In genomic region chr5:34658023-34658422, GRCh38 we compare ENCODE assay signal across 9 cellular contexts. TPM values are rescaled to one million over a fixed set of nuclear protein-coding genes. Genes with fewer than 3 reads are reported as not detected.
A peak's percentile ranks its signal among the peaks of the same experiment; 100 is the strongest.
DNase-seq lines count a peak whose midpoint lies in the region; ATAC-seq and TF ChIP-seq lines count a peak whose summit lies in the region.
"Had no signal": no experiment of that assay in that cellular context is flagged by ENCODE, and none has a peak within 500 bp of the region (broad histone marks: within the 10 kb centered on the region; RNA-seq: fewer than 3 reads in every experiment).

No MANE protein-coding gene starts in this region.

- DNase-seq in NCI-H526 (lab: John Stamatoyannopoulos, UW), result peak; percentile 36 to 50
- DNase-seq in NCI-H526 treated with DMSO at 0.1 percent for 48 hours (lab: John Stamatoyannopoulos, UW), result no peak
- peak in 1 of 2 experiments; percentile 34 for DNase-seq in SJCRH30
- DNase-seq in fibroblast of villous mesenchyme (ENCODE audit: low read depth), result no peak
- no peak for DNase-seq in smooth muscle cell (lab: John Stamatoyannopoulos, UW; ENCODE audit: unreplicated experiment)
- no peak for DNase-seq in activated naive CD4-positive, alpha-beta T cell treated with Interleukin-2 at 50 U/mL for 16 hours
- DNase-seq in posterior vena cava (ENCODE audit: low spot score), result no peak
- DNase-seq: NCI-H2029 had no signal

- H2AFZ ChIP-seq in smooth muscle cell (ENCODE audit: low read depth), result no peak overlapping the region

- peaks cover 65% of the 10 kb centered on the region for H3K79me2 ChIP-seq in smooth muscle cell (ENCODE audit: low read depth)

- H3K27ac ChIP-seq in SJCRH30, result no peak overlapping the region
- H3K27ac ChIP-seq in smooth muscle cell (ENCODE audit: low read depth), result peak overlapping the region; percentile 93

- peaks cover 50% of the 10 kb centered on the region for H4K20me1 ChIP-seq in smooth muscle cell (ENCODE audit: low read depth)

- no peak for ATAC-seq in HG02981 (IDR thresholded peaks at IDR 0.05; ENCODE audit: unreplicated experiment)

- H3K36me3 ChIP-seq in SJCRH30 (peaks cover 11% of the 10 kb centered on the region; the same call in 1 of the 2 replicates), smooth muscle cell (ENCODE audit: low read depth) (no peaks in the 10 kb centered on the region)

- WGBS in smooth muscle cell (ENCODE audit: low lambda C conversion rate), result 21% methylated on average over 4 of the region's 4 CpGs

- H3K4me3 ChIP-seq in SJCRH30 (peak overlapping the region; percentile 96), fibroblast of villous mesenchyme (ENCODE audit: low read depth, low read length) (peak overlapping the region; percentile 91), smooth muscle cell (peak overlapping the region; percentile 95)

- TF ChIP-seq CTCF in fibroblast of villous mesenchyme (IDR thresholded peaks at IDR 0.05; ENCODE audit: insufficient read depth, low read depth, low read length) (peak; percentile 23), smooth muscle cell (IDR thresholded peaks at IDR 0.05; ENCODE audit: borderline replicate concordance, insufficient read depth, poor library complexity, severe bottlenecking) (no peak)

- H3K4me1 ChIP-seq in SJCRH30 (0 out of 2 replicates have a peak, but pooled peaks cover 6% of the 10 kb centered on the region), smooth muscle cell (ENCODE audit: low read depth) (peaks cover 20% of the 10 kb centered on the region)

- peak overlapping the region; percentile 91 for H3K4me2 ChIP-seq in smooth muscle cell

- no peaks in the 10 kb centered on the region for H3K9me3 ChIP-seq in SJCRH30 (replicated peaks)
- H3K9me3 ChIP-seq in smooth muscle cell (replicated peaks; ENCODE audit: low read depth), result no peaks in the 10 kb centered on the region

- H3K27me3 ChIP-seq in SJCRH30, result no peaks in the 10 kb centered on the region
- H3K27me3 ChIP-seq in smooth muscle cell (ENCODE audit: low read depth), result no peaks in the 10 kb centered on the region

- intact Hi-C loops in posterior vena cava (cut with DNase I), result loop anchor here (5.0 to 10.0 kb wide), 3 partner anchors 51 to 987 kb away; no protein-coding TSS in a partner anchor

- H3F3A ChIP-seq in smooth muscle cell (ENCODE audit: low read depth), result peaks cover 13% of the 10 kb centered on the region

- H3K9ac ChIP-seq in smooth muscle cell (ENCODE audit: low read depth), result peak overlapping the region; percentile 94

RNA-seq across cellular contexts. Expression of gene RAI14, which starts 1.9 kb away (rescaled TPM):
- total RNA-seq in SJCRH30 (2014; rRNA removed; shearing (Covaris generic)), result 67.4 and 74.4 TPM in 2 replicates
- total RNA-seq in fibroblast of villous mesenchyme (251 and 291 TPM in 2 replicates), smooth muscle cell (209 and 211 TPM in 2 replicates), posterior vena cava (100 to 1,000 TPM in 1 of 2 donors, 10 to 100 TPM in 1; 76.1 to 160 TPM)
- 111 and 113 TPM in 2 replicates for polyA plus RNA-seq in smooth muscle cell

Comparison
In these comparisons a context has a peak if more than half of its experiments do, and no peak if none do; other contexts are left out.
1. DNase-seq: peak in NCI-H526 (2 of 2); none in NCI-H526 treated with DMSO at 0.1 percent for 48 hours (single experiment), fibroblast of villous mesenchyme (single experiment), smooth muscle cell (single experiment), activated naive CD4-positive, alpha-beta T cell treated with Interleukin-2 at 50 U/mL for 16 hours (single experiment) and posterior vena cava (single experiment).
2. Peak in every context shown above with its lines, with median percentiles within 50 percentile points of each other: H3K4me3 ChIP-seq.